14 cellular contexts compared by ENCODE assay signal in genomic region chr19:55649579-55650557, GRCh38. TPM values are rescaled to one million over a fixed set of nuclear protein-coding genes. Genes with fewer than 3 reads are reported as not detected.
A peak's percentile ranks its signal among the peaks of the same experiment; 100 is the strongest.
DNase-seq lines count a peak whose midpoint lies in the region; ATAC-seq and TF ChIP-seq lines count a peak whose summit lies in the region.
"Had no signal": no experiment of that assay in that cellular context is flagged by ENCODE, and none has a peak within 500 bp of the region (broad histone marks: within the 10 kb centered on the region; RNA-seq: fewer than 3 reads in every experiment).

No MANE protein-coding gene starts in this region.

- H3K9me3 ChIP-seq in IMR-90 (ENCODE audit: control insufficient read depth, insufficient read depth, low read length): no peaks in the 10 kb centered on the region
- H3K9me3 ChIP-seq in osteoblast (ENCODE audit: low read depth, low read length): no peaks in the 10 kb centered on the region
- H3K9me3 ChIP-seq: Peyer's patch had no signal

- H2AK5ac ChIP-seq in IMR-90 (ENCODE audit: low read depth, low read length): no peak overlapping the region

- H2AK9ac ChIP-seq in IMR-90 (replicated peaks; ENCODE audit: low read depth, low read length, poor library complexity): peak overlapping the region; percentile 100

- no peak for TF ChIP-seq POLR2A in IMR-90 (IDR thresholded peaks at IDR 0.05; ENCODE audit: low read depth, low read length)

- H3K27me3 ChIP-seq in IMR-90 (ENCODE audit: control insufficient read depth, insufficient read depth, low read length): no peaks in the 10 kb centered on the region
- no peaks in the 10 kb centered on the region for H3K27me3 ChIP-seq in osteoblast (ENCODE audit: insufficient read depth, low read length)
- H3K27me3 ChIP-seq: Peyer's patch had no signal

- DNase-seq in Calu3 (no peak), IMR-90 (no peak), coronary artery (ENCODE audit: low spot score) (no peak), osteoblast (ENCODE audit: insufficient read length, low spot score, missing footprints) (peak; percentile 72), DMS79 (lab: John Stamatoyannopoulos, UW) (no peak), GM13977 (ENCODE audit: low spot score) (no peak), NCI-H2107 (lab: John Stamatoyannopoulos, UW) (no peak)
- DNase-seq: EL, foreskin melanocyte, mesendoderm, NCI-H1436 treated with DMSO at 0.1 percent for 48 hours, Peyer's patch had no signal

- TF ChIP-seq RAD21 in IMR-90 (IDR thresholded peaks at IDR 0.05; ENCODE audit: low read length): no peak

- no peak overlapping the region for H3K18ac ChIP-seq in IMR-90 (ENCODE audit: low read depth, low read length)

- H3K36me3 Mint-ChIP-seq in Calu3 (ENCODE audit: insufficient read depth, unreplicated experiment): peaks cover 72% of the 10 kb centered on the region

- CTCF ChIA-PET in Calu3 (lab: Charles Lee) (no interaction called here), IMR-90 (lab: Yijun Ruan, JAX) (no interaction called here)

- in situ Hi-C loops in IMR-90 (cut with MboI; ENCODE audit: low sequenced_read_pairs) (loop anchor here (25.0 kb wide), 4 partner anchors 363 to 1513 kb away; partner anchors contain the start of genes BRSK1, CDC42EP5, CNOT3 and HSPBP1), GM13977 (cut with MboI; ENCODE audit: low pct_unique_long_range_greater_than_20kb, low sequenced_read_pairs, unreplicated experiment) (no loop called here)

- H3K4me1 Mint-ChIP-seq in Calu3 (ENCODE audit: low read depth, unreplicated experiment): no peaks in the 10 kb centered on the region

- peaks cover 16% of the 10 kb centered on the region for H3K36me3 ChIP-seq in IMR-90 (ENCODE audit: control insufficient read depth, insufficient read depth, low read length)
- H3K36me3 ChIP-seq in osteoblast (ENCODE audit: insufficient read depth, low read length): peaks cover 8% of the 10 kb centered on the region

- no peak overlapping the region for H3K9ac ChIP-seq in IMR-90 (ENCODE audit: low read depth, low read length)

- H3K9me3 Mint-ChIP-seq in Calu3 (ENCODE audit: low read depth, unreplicated experiment): no peaks in the 10 kb centered on the region

- POLR2A ChIA-PET in IMR-90 (lab: Charles Lee; ENCODE audit: unreplicated experiment): interaction anchor here (0.6 kb wide), 1 partner anchor 32 kb away, joined by 12 read pairs; no protein-coding TSS in a partner anchor

- H3K27ac Mint-ChIP-seq in Calu3 (ENCODE audit: unreplicated experiment): no peak overlapping the region

- no peak overlapping the region for H2BK20ac ChIP-seq in IMR-90 (ENCODE audit: low read depth, low read length)

- H3K4ac ChIP-seq in IMR-90 (ENCODE audit: low read depth, low read length): no peak overlapping the region

- H2BK15ac ChIP-seq in IMR-90 (ENCODE audit: low read depth, low read length): no peak overlapping the region

- no peak overlapping the region for H2BK5ac ChIP-seq in IMR-90 (ENCODE audit: low read depth, low read length, poor library complexity, severe bottlenecking)

- no peak overlapping the region for H4K5ac ChIP-seq in IMR-90 (ENCODE audit: low read depth, low read length)

- no peak overlapping the region for H3K56ac ChIP-seq in IMR-90 (ENCODE audit: extremely low read depth, insufficient read depth, low read length)

- H4K91ac ChIP-seq in IMR-90 (ENCODE audit: insufficient read depth, low read depth, low read length): no peak overlapping the region

- dilution Hi-C loops in IMR-90 (cut with HindIII; ENCODE audit: low sequenced_read_pairs, unreplicated experiment): no loop called here

- intact Hi-C loops in Calu3 (cut with micrococcal nuclease; ENCODE audit: unreplicated experiment): loop anchor here (10.0 kb wide), 1 partner anchor 155 kb away; no protein-coding TSS in a partner anchor
- intact Hi-C loops in IMR-90 (cut with micrococcal nuclease): no loop called here

- peaks cover 16% of the 10 kb centered on the region for H3K79me2 ChIP-seq in osteoblast (ENCODE audit: insufficient read depth, low read length)

- ATAC-seq in IMR-90 (ENCODE audit: low read depth) (no peak), HG03095 (IDR thresholded peaks at IDR 0.05; ENCODE audit: unreplicated experiment) (no peak)

- H3K4me3 ChIP-seq in IMR-90 (ENCODE audit: insufficient read depth, low read depth, low read length): no peak overlapping the region
- peak overlapping the region; percentile 99 for H3K4me3 ChIP-seq in coronary artery
- H3K4me3 ChIP-seq in osteoblast (ENCODE audit: insufficient read depth, low read length): no peak overlapping the region

- H3K9me1 ChIP-seq in IMR-90 (ENCODE audit: insufficient read depth, low read length): no peaks in the 10 kb centered on the region

- BruUV-seq in Calu3 (replicated peaks; lab: Mats Ljungman, UMichigan) (no TSS peak), IMR-90 (replicated peaks; lab: Mats Ljungman, UMichigan) (no TSS peak)

- no peak overlapping the region for H4K8ac ChIP-seq in IMR-90 (ENCODE audit: low read depth in 2 of 2, low read length in 2 of 2)

- no peak overlapping the region for H2AFZ ChIP-seq in IMR-90 (replicated peaks; ENCODE audit: low read length, poor library complexity)
- H2AFZ ChIP-seq in osteoblast (ENCODE audit: low read length): no peak overlapping the region

- H3K4me3 Mint-ChIP-seq in Calu3 (ENCODE audit: low read depth, unreplicated experiment): peak overlapping the region; percentile 87

- no peaks in the 10 kb centered on the region for H3K27me3 Mint-ChIP-seq in Calu3 (ENCODE audit: unreplicated experiment)

- H3K79me1 ChIP-seq in IMR-90 (ENCODE audit: low read depth in 1 of 2, low read length in 2 of 2): peaks cover 18 to 34% of the 10 kb centered on the region in 2 experiments

- TF ChIP-seq CTCF in Calu3 (IDR thresholded peaks at IDR 0.05; ENCODE audit: unreplicated experiment) (no peak), IMR-90 (conservative IDR thresholded peaks at IDR 0.05; ENCODE audit: low read depth, low read length) (no peak), coronary artery (IDR thresholded peaks at IDR 0.05) (no peak), osteoblast (IDR thresholded peaks at IDR 0.05; ENCODE audit: extremely low read depth, low read depth, low read length) (no peak), GM13977 (IDR thresholded peaks at IDR 0.05; ENCODE audit: extremely low read depth, insufficient read depth, missing control alignments) (no peak)

- peaks cover 4% of the 10 kb centered on the region for H4K20me1 ChIP-seq in IMR-90 (ENCODE audit: insufficient read depth, low read length)
- no peaks in the 10 kb centered on the region for H4K20me1 ChIP-seq in osteoblast (ENCODE audit: insufficient read depth, low read length)

- no peak overlapping the region for H3K23ac ChIP-seq in IMR-90 (ENCODE audit: low read depth, low read length)

- peaks cover 5% of the 10 kb centered on the region for H3K4me1 ChIP-seq in IMR-90 (ENCODE audit: control insufficient read depth, insufficient read depth, low read length)
- peaks cover 12% of the 10 kb centered on the region for H3K4me1 ChIP-seq in osteoblast (ENCODE audit: insufficient read depth, low read length)

- H3K4me2 ChIP-seq in IMR-90 (ENCODE audit: low read depth, low read length) (no peak overlapping the region; the same call in 1 of the 2 replicates), osteoblast (ENCODE audit: insufficient read depth, low read length) (no peak overlapping the region)

- H3K27ac ChIP-seq in IMR-90 (ENCODE audit: insufficient read depth, low read length) (no peak overlapping the region), coronary artery (peak overlapping the region in 1 of 2 donors; percentile 93), osteoblast (ENCODE audit: low read depth, low read length) (no peak overlapping the region)
- H3K27ac ChIP-seq: HL-60 had no signal

- H2BK120ac ChIP-seq in IMR-90 (ENCODE audit: low read depth, low read length): no peak overlapping the region

- no peak overlapping the region for H3K14ac ChIP-seq in IMR-90 (replicated peaks; ENCODE audit: low read depth, low read length)

- 100% methylated on average over 5 of the region's 10 CpGs; no CpG with 5 or more reads in 1 of the 2 experiments for WGBS in IMR-90 (ENCODE audit: extremely low coverage in 2 of 2, insufficient read length in 1 of 2), 2 experiments

TF ChIP-seq in IMR-90, 13 proteins besides CTCF, POLR2A, EP300 and RAD21 (continues in another document):
- TF ChIP-seq MAFK (IDR thresholded peaks at IDR 0.05; ENCODE audit: low read depth, low read length): no peak
- no peak for TF ChIP-seq CHD1 (IDR thresholded peaks at IDR 0.05; ENCODE audit: low read depth, low read length)
- TF ChIP-seq SMC3 (IDR thresholded peaks at IDR 0.05; ENCODE audit: low read depth, low read length): no peak

RNA-seq across cellular contexts. Expression of gene CCDC106, which starts 1.9 kb away (rescaled TPM):
- total RNA-seq in Calu3 (2022): 12.7 and 18.3 TPM in 2 replicates
- 2.2 and 2.3 TPM in 2 replicates for total RNA-seq in IMR-90 (2012; rRNA removed)
- polyA plus RNA-seq in IMR-90 (2012; rRNA removed): 13.6 and 15.0 TPM in 2 replicates
- 17.1 and 19.8 TPM in 2 replicates for polyA plus RNA-seq in IMR-90 (2012; cell fraction: cytosol; rRNA removed)
- polyA plus RNA-seq in IMR-90 (2012; cell fraction: nucleus; rRNA removed; ENCODE audit: low replicate concordance): 17.7 and 35.9 TPM in 2 replicates
- total RNA-seq in osteoblast: 10.5 and 13.3 TPM in 2 replicates

RNA-seq across cellular contexts. Expression of gene U2AF2, which starts 5.0 kb away (rescaled TPM):
- 286 and 309 TPM in 2 replicates for total RNA-seq in Calu3 (2022)
- total RNA-seq in IMR-90 (2012; rRNA removed): 96.1 and 120 TPM in 2 replicates
- polyA plus RNA-seq in IMR-90 (2012; rRNA removed): 260 and 303 TPM in 2 replicates
- polyA plus RNA-seq in IMR-90 (2012; cell fraction: cytosol; rRNA removed): 162 and 288 TPM in 2 replicates
- 279 and 320 TPM in 2 replicates for polyA plus RNA-seq in IMR-90 (2012; cell fraction: nucleus; rRNA removed; ENCODE audit: low replicate concordance)
- 64.5 and 70.2 TPM in 2 replicates for total RNA-seq in osteoblast

RNA-seq across cellular contexts. Expression of gene ZNF581, which starts 6.4 kb away (rescaled TPM):
- total RNA-seq in Calu3 (2022): 33.0 and 33.1 TPM in 2 replicates
- total RNA-seq in IMR-90 (2012; rRNA removed): 9.7 and 10.0 TPM in 2 replicates
- polyA plus RNA-seq in IMR-90 (2012; rRNA removed): 21.9 and 24.5 TPM in 2 replicates
- 17.7 and 25.7 TPM in 2 replicates for polyA plus RNA-seq in IMR-90 (2012; cell fraction: cytosol; rRNA removed)
- polyA plus RNA-seq in IMR-90 (2012; cell fraction: nucleus; rRNA removed; ENCODE audit: low replicate concordance): 13.3 and 24.2 TPM in 2 replicates
- 25.7 and 28.6 TPM in 2 replicates for total RNA-seq in osteoblast

RNA-seq across cellular contexts. Expression of gene ZNF580, which starts 9.1 kb away (rescaled TPM):
- total RNA-seq in Calu3 (2022): 35.6 TPM in 2 replicates
- total RNA-seq in IMR-90 (2012; rRNA removed): 1.4 and 1.7 TPM in 2 replicates
- 36.9 and 44.4 TPM in 2 replicates for polyA plus RNA-seq in IMR-90 (2012; rRNA removed)
- polyA plus RNA-seq in IMR-90 (2012; cell fraction: cytosol; rRNA removed): 31.7 and 69.6 TPM in 2 replicates
- polyA plus RNA-seq in IMR-90 (2012; cell fraction: nucleus; rRNA removed; ENCODE audit: low replicate concordance): 74.8 and 129 TPM in 2 replicates
- 6.5 and 8.3 TPM in 2 replicates for total RNA-seq in osteoblast

RNA-seq across cellular contexts. Expression of gene EPN1, which starts 25.2 kb away (rescaled TPM):
- total RNA-seq in Calu3 (2022): 162 and 180 TPM in 2 replicates
- total RNA-seq in IMR-90 (2012; rRNA removed): 19.0 and 21.9 TPM in 2 replicates
- 122 and 127 TPM in 2 replicates for polyA plus RNA-seq in IMR-90 (2012; rRNA removed)
- 199 and 238 TPM in 2 replicates for polyA plus RNA-seq in IMR-90 (2012; cell fraction: cytosol; rRNA removed)
- polyA plus RNA-seq in IMR-90 (2012; cell fraction: nucleus; rRNA removed; ENCODE audit: low replicate concordance): 71.6 and 158 TPM in 2 replicates
- 25.0 and 31.5 TPM in 2 replicates for total RNA-seq in osteoblast
